Comparison of ENCODE assay signal across 21 cellular contexts in the genomic region with DNA sequence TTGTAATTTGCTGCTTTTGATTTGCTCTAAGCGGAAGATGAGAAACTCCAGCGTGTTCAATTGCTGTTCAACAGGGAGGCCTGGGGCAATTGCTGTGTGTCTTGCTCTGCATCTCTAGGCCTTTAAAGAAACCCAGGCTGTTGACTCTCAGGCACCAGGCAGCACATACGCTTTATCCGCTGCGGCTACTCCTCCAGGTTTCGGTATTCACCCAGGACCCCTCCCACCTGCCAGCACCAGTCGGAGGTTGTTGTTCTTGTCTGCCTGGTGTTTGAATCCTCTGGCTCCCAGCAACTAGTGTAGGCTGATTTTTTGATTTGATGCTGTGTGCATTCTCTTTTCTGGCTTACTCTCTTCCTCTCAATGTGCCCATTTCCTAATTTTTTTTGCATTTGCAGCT.
DNase-seq lines count a peak whose midpoint lies in the region; ATAC-seq and TF ChIP-seq lines count a peak whose summit lies in the region.
"Had no signal": no experiment of that assay in that cellular context is flagged by ENCODE, and none has a peak within 500 bp of the region (broad histone marks: within the 10 kb centered on the region; RNA-seq: fewer than 3 reads in every experiment).

No MANE protein-coding gene starts in this region.

- ATAC-seq in GM23338 = peak; percentile 86
- ATAC-seq in WTC11 = peak; percentile 90
- ATAC-seq in HG03439 (IDR thresholded peaks at IDR 0.05; ENCODE audit: unreplicated experiment) = no peak
- ATAC-seq: HepG2 had no signal

- H3K9me3 Mint-ChIP-seq in GM23338 (no peaks in the 10 kb centered on the region; the same call in 2 of the 3 replicates), WTC11 (0 out of 2 replicates have a peak, but pooled peaks cover 9% of the 10 kb centered on the region)

- no peaks in the 10 kb centered on the region for H3K79me2 ChIP-seq in GM23338 (replicated peaks; ENCODE audit: insufficient read depth)

- DNase-seq in GM23338 (ENCODE audit: low spot score) (peak; percentile 48), WTC11 (ENCODE audit: low spot score) (peak; percentile 44), iPS-NIHi7 (ENCODE audit: extremely low spot score) (peak; percentile 56), NCI-H345 treated with DMSO at 0.1 percent for 48 hours (lab: John Stamatoyannopoulos, UW; ENCODE audit: unreplicated experiment) (no peak), SIG-M5 treated with dmso at 0.1 percent for 504 hours (lab: John Stamatoyannopoulos, UW; ENCODE audit: unreplicated experiment) (no peak)
- DNase-seq: ACHN; BE2C; C1 segment of cervical spinal cord; CD4-positive, CD25-positive, alpha-beta regulatory T cell; CD8-positive, alpha-beta memory T cell; COR-L47; DMS 273 treated with DMSO at 0.1 percent for 48 hours; DMS53; DND-41; EL; GM23248; KG1 had no signal

- TF ChIP-seq CTCF in GM23338 (conservative IDR thresholded peaks at IDR 0.05; ENCODE audit: low read depth in 2 of 2) = no peak
- TF ChIP-seq CTCF in WTC11 (IDR thresholded peaks at IDR 0.05) = no peak

- H3K4me1 ChIP-seq in GM23338 (ENCODE audit: insufficient read depth) = no peaks in the 10 kb centered on the region
- H3K4me1 ChIP-seq: BE2C, HAP-1 had no signal

- POLR2A ChIA-PET in WTC11 (lab: Charles Lee) = no interaction called here

- peak overlapping the region; percentile 66 for H2AFZ ChIP-seq in GM23338
- H2AFZ ChIP-seq: GM23248 had no signal

- H3F3A ChIP-seq in GM23338 (replicated peaks; ENCODE audit: low read depth) = no peaks in the 10 kb centered on the region

- H3K36me3 Mint-ChIP-seq in GM23338 (ENCODE audit: low read depth) (no peaks in the 10 kb centered on the region), WTC11 (no peaks in the 10 kb centered on the region)
- H3K36me3 Mint-ChIP-seq: CD4-positive, CD25-positive, alpha-beta regulatory T cell; CD8-positive, alpha-beta memory T cell had no signal

- H3K27me3 ChIP-seq in GM23338 (ENCODE audit: insufficient read depth) = no peaks in the 10 kb centered on the region
- H3K27me3 ChIP-seq: BE2C had no signal

- H3K4me3 Mint-ChIP-seq in GM23338 (no peak overlapping the region), WTC11 (no peak overlapping the region)
- H3K4me3 Mint-ChIP-seq: CD4-positive, CD25-positive, alpha-beta regulatory T cell; CD8-positive, alpha-beta memory T cell; IgD-negative memory B cell had no signal

- no peak overlapping the region for H3K4me3 ChIP-seq in GM23338
- H3K4me3 ChIP-seq: GM23248, HAP-1 had no signal

- H3K27ac Mint-ChIP-seq in GM23338 (no peak overlapping the region), WTC11 (peak overlapping the region; percentile 45; the same call in 1 of the 2 replicates)
- H3K27ac Mint-ChIP-seq: CD4-positive, CD25-positive, alpha-beta regulatory T cell; CD8-positive, alpha-beta memory T cell; IgD-negative memory B cell had no signal

- H3K9me2 ChIP-seq in GM23338 (ENCODE audit: insufficient read depth) = no peaks in the 10 kb centered on the region

- H3K4me2 ChIP-seq in GM23338 = no peak overlapping the region

- H3K27me3 Mint-ChIP-seq in GM23338 (ENCODE audit: insufficient read depth, low read depth, poor library complexity) (peaks cover 2% of the 10 kb centered on the region), WTC11 (ENCODE audit: low read depth) (no peaks in the 10 kb centered on the region; the same call in 1 of the 2 replicates)
- H3K27me3 Mint-ChIP-seq: CD4-positive, CD25-positive, alpha-beta regulatory T cell; IgD-negative memory B cell had no signal

- CTCF ChIA-PET in WTC11 (lab: Charles Lee) = no interaction called here

- H3K36me3 ChIP-seq in GM23338 (ENCODE audit: insufficient read depth) = no peaks in the 10 kb centered on the region
- H3K36me3 ChIP-seq: BE2C, HAP-1 had no signal

- H3K27ac ChIP-seq in GM23338 (ENCODE audit: low read depth) = no peak overlapping the region
- H3K27ac ChIP-seq: GM23248 had no signal

- H4K20me1 ChIP-seq in GM23338 (replicated peaks; ENCODE audit: insufficient read depth) = no peaks in the 10 kb centered on the region

- no peaks in the 10 kb centered on the region for H3K4me1 Mint-ChIP-seq in GM23338
- H3K4me1 Mint-ChIP-seq in WTC11 = peaks cover 10% of the 10 kb centered on the region
- H3K4me1 Mint-ChIP-seq: CD8-positive, alpha-beta memory T cell; IgD-negative memory B cell had no signal

TF ChIP-seq in WTC11, 78 proteins besides CTCF, POLR2A, EP300 and RAD21:
- TF ChIP-seq, protein P1, sequence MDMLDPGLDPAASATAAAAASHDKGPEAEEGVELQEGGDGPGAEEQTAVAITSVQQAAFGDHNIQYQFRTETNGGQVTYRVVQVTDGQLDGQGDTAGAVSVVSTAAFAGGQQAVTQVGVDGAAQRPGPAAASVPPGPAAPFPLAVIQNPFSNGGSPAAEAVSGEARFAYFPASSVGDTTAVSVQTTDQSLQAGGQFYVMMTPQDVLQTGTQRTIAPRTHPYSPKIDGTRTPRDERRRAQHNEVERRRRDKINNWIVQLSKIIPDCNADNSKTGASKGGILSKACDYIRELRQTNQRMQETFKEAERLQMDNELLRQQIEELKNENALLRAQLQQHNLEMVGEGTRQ (CRISPR knock-in tag; IDR thresholded peaks at IDR 0.05) = no peak
- TF ChIP-seq, protein P2, sequence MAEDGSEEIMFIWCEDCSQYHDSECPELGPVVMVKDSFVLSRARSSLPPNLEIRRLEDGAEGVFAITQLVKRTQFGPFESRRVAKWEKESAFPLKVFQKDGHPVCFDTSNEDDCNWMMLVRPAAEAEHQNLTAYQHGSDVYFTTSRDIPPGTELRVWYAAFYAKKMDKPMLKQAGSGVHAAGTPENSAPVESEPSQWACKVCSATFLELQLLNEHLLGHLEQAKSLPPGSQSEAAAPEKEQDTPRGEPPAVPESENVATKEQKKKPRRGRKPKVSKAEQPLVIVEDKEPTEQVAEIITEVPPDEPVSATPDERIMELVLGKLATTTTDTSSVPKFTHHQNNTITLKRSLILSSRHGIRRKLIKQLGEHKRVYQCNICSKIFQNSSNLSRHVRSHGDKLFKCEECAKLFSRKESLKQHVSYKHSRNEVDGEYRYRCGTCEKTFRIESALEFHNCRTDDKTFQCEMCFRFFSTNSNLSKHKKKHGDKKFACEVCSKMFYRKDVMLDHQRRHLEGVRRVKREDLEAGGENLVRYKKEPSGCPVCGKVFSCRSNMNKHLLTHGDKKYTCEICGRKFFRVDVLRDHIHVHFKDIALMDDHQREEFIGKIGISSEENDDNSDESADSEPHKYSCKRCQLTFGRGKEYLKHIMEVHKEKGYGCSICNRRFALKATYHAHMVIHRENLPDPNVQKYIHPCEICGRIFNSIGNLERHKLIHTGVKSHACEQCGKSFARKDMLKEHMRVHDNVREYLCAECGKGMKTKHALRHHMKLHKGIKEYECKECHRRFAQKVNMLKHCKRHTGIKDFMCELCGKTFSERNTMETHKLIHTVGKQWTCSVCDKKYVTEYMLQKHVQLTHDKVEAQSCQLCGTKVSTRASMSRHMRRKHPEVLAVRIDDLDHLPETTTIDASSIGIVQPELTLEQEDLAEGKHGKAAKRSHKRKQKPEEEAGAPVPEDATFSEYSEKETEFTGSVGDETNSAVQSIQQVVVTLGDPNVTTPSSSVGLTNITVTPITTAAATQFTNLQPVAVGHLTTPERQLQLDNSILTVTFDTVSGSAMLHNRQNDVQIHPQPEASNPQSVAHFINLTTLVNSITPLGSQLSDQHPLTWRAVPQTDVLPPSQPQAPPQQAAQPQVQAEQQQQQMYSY (CRISPR knock-in tag; IDR thresholded peaks at IDR 0.05) = peak; percentile 58; the same call in 1 of the 2 replicates
- TF ChIP-seq EMX1 (CRISPR knock-in tag; IDR thresholded peaks at IDR 0.05) = no peak

Comparison
In these comparisons a context has a peak if more than half of its experiments do, and no peak if none do; other contexts are left out.
1. DNase-seq: peak in GM23338 (single experiment), WTC11 (single experiment) and iPS-NIHi7 (single experiment); none in NCI-H345 treated with DMSO at 0.1 percent for 48 hours (single experiment) and SIG-M5 treated with dmso at 0.1 percent for 504 hours (single experiment).